In genomic region chr14:82501554-82501953, GRCh38 we compare ENCODE assay signal across 21 cellular contexts.
DNase-seq lines count a peak whose midpoint lies in the region; ATAC-seq, FAIRE-seq and TF ChIP-seq lines count a peak whose summit lies in the region.
"Had no signal": no experiment of that assay in that cellular context is flagged by ENCODE, and none has a peak within 500 bp of the region (broad histone marks: within the 10 kb centered on the region; RNA-seq: fewer than 3 reads in every experiment).

No MANE protein-coding gene starts in this region.

- POLR2A ChIA-PET in HepG2 (lab: Yijun Ruan, JAX), result no interaction called here

- no peaks in the 10 kb centered on the region for H3K79me2 ChIP-seq in HepG2 (ENCODE audit: insufficient read depth, low read length)

- H3K4me2 ChIP-seq in HepG2 (ENCODE audit: low read depth, low read length), result no peak overlapping the region

- H3K9me3 ChIP-seq in liver (ENCODE audit: control insufficient read depth in 4 of 4, low read length in 3 of 4) (no peaks in the 10 kb centered on the region), HepG2 (ENCODE audit: low read length) (peaks cover 81% of the 10 kb centered on the region)
- H3K9me3 ChIP-seq: Peyer's patch had no signal

- no peak for TF ChIP-seq EP300 in HepG2 (IDR thresholded peaks at IDR 0.05; ENCODE audit: low read depth in 2 of 2, low read length in 2 of 2)
- no peak for TF ChIP-seq EP300 in HepG2 (CRISPR knock-in tag; IDR thresholded peaks at IDR 0.05; ENCODE audit: borderline replicate concordance)

- in situ Hi-C loops in HepG2 (cut with HindIII; ENCODE audit: extremely low pct_ligation_motif_present, low pct_unique_long_range_greater_than_20kb), result no loop called here

- TF ChIP-seq POLR2A in HepG2 (IDR thresholded peaks at IDR 0.05; ENCODE audit: insufficient read depth in 1 of 2, low read depth in 2 of 2, low read length in 2 of 2), result no peak

- H3K27ac ChIP-seq in liver (ENCODE audit: low read depth in 1 of 2, low read length in 2 of 2) (no peak overlapping the region), HepG2 (ENCODE audit: extremely low read length, insufficient read depth, low read length) (no peak overlapping the region)
- H3K27ac ChIP-seq: Peyer's patch, SJSA1 had no signal

- H3K9ac ChIP-seq in liver (ENCODE audit: low read depth in 1 of 2, low read length in 2 of 2) (no peak overlapping the region), HepG2 (ENCODE audit: insufficient read depth, low read depth, low read length) (no peak overlapping the region)

- no TSS peak for BruUV-seq in HepG2 (replicated peaks; lab: Mats Ljungman, UMichigan)

- TF ChIP-seq CTCF in liver (IDR thresholded peaks at IDR 0.05; ENCODE audit: low read depth, low read length, missing input control) (no peak), HepG2 (CRISPR knock-in tag; IDR thresholded peaks at IDR 0.05) (no peak)

- no peak for DNase-seq in HepG2 (ENCODE audit: low spot score)
- DNase-seq in SW480 (ENCODE audit: low spot score), result peak; percentile 6
- peak; percentile 12 for DNase-seq in left kidney (ENCODE audit: low read depth, low spot score)
- DNase-seq in left ventricle myocardium superior, result no peak
- no peak for DNase-seq in NCI-H510A (lab: John Stamatoyannopoulos, UW)
- DNase-seq in urothelium cell line (ENCODE audit: low spot score), result no peak
- DNase-seq: COR-L47, DMS153, EL, GOT3, Karpas-422, NCI-H1048, NCI-H1436, NCI-H2029, NCI-H446 treated with DMSO at 0.1 percent for 48 hours, Peyer's patch had no signal

- no peak overlapping the region for H3K4me3 ChIP-seq in liver (ENCODE audit: low read depth in 1 of 3, low read length in 3 of 3)
- H3K4me3 ChIP-seq in HepG2 (replicated peaks in 1 of 3; ENCODE audit: insufficient read depth in 1 of 3, low read depth in 2 of 3, low read length in 3 of 3), result no peak overlapping the region
- H3K4me3 ChIP-seq: GM12878, Peyer's patch, SJSA1 had no signal

- H4K20me1 ChIP-seq in HepG2 (ENCODE audit: insufficient read depth, low read length), result no peaks in the 10 kb centered on the region

- no peak for TF ChIP-seq RAD21 in liver (IDR thresholded peaks at IDR 0.05)
- TF ChIP-seq RAD21 in HepG2 (CRISPR knock-in tag; IDR thresholded peaks at IDR 0.05), result no peak

- H2AFZ ChIP-seq in HepG2 (ENCODE audit: low read length), result no peak overlapping the region

- intact Hi-C loops in HepG2 (cut with micrococcal nuclease; ENCODE audit: unreplicated experiment), result no loop called here
- intact Hi-C loops in left ventricle myocardium superior (cut with micrococcal nuclease), result no loop called here

- CTCF ChIA-PET in HepG2 (lab: Yijun Ruan, JAX; ENCODE audit: low intra/inter-chr PET ratio, low total read pairs), result no interaction called here

- 46% methylated on average over 2 of the region's 2 CpGs for WGBS in liver
- 6% methylated on average over 2 of the region's 2 CpGs for WGBS in HepG2 (ENCODE audit: low lambda C conversion rate)

- no peaks in the 10 kb centered on the region for H3K36me3 ChIP-seq in liver (ENCODE audit: control insufficient read depth in 4 of 4, insufficient read depth in 3 of 4, low read depth in 1 of 4, low read length in 3 of 4)
- no peaks in the 10 kb centered on the region for H3K36me3 ChIP-seq in HepG2 (replicated peaks in 1 of 2; ENCODE audit: control insufficient read depth in 1 of 2, insufficient read depth in 2 of 2, low read length in 2 of 2)
- H3K36me3 ChIP-seq: Peyer's patch, SJSA1 had no signal

- no peaks in the 10 kb centered on the region for H3K4me1 ChIP-seq in liver (ENCODE audit: control insufficient read depth in 4 of 4, insufficient read depth in 4 of 4, low read length in 3 of 4)
- H3K4me1 ChIP-seq in HepG2 (ENCODE audit: insufficient read depth, low read length), result no peaks in the 10 kb centered on the region
- H3K4me1 ChIP-seq: Peyer's patch, SJSA1 had no signal

- FAIRE-seq in HepG2 (lab: Jason Lieb, UNC), result no peak
- no peak for FAIRE-seq in urothelium cell line (lab: Jason Lieb, UNC)
- FAIRE-seq: GM12878 had no signal

- ATAC-seq in HepG2 (no peak), left ventricle myocardium superior (no peak), GM21447 (IDR thresholded peaks at IDR 0.05; ENCODE audit: unreplicated experiment) (no peak)
- ATAC-seq: GM12878, HCT116 had no signal

- H3K27me3 ChIP-seq in liver (ENCODE audit: control insufficient read depth in 4 of 4, insufficient read depth in 4 of 4, low read length in 3 of 4) (no peaks in the 10 kb centered on the region), HepG2 (ENCODE audit: control insufficient read depth in 1 of 2, insufficient read depth in 2 of 2, low read length in 2 of 2) (no peaks in the 10 kb centered on the region)
- H3K27me3 ChIP-seq: Peyer's patch, SJSA1 had no signal

TF ChIP-seq in liver, 16 proteins besides CTCF, POLR2A, EP300 and RAD21:
- TF ChIP-seq HNF4A (conservative IDR thresholded peaks at IDR 0.05) (peak; percentile 38 to 60), ATF3 (IDR thresholded peaks at IDR 0.05) (no peak), SP1 (IDR thresholded peaks at IDR 0.05) (peak; percentile 37)

TF ChIP-seq in HepG2, 621 proteins besides CTCF, POLR2A, EP300 and RAD21:
- TF ChIP-seq ELF4 (CRISPR knock-in tag; IDR thresholded peaks at IDR 0.05; ENCODE audit: borderline replicate concordance) (no peak), HOXA9 (CRISPR knock-in tag; IDR thresholded peaks at IDR 0.05; ENCODE audit: borderline replicate concordance) (no peak), NAIF1 (CRISPR knock-in tag; IDR thresholded peaks at IDR 0.05; ENCODE audit: borderline replicate concordance) (no peak)
TF ChIP-seq in HepG2: peak in this region for 0.

Comparison
In these comparisons a context has a peak if more than half of its experiments do, and no peak if none do; other contexts are left out.
1. DNase-seq: peak in SW480 (single experiment) and left kidney (single experiment); none in HepG2 (single experiment), left ventricle myocardium superior (single experiment), NCI-H510A (single experiment) and urothelium cell line (single experiment).